In the genomic region with DNA sequence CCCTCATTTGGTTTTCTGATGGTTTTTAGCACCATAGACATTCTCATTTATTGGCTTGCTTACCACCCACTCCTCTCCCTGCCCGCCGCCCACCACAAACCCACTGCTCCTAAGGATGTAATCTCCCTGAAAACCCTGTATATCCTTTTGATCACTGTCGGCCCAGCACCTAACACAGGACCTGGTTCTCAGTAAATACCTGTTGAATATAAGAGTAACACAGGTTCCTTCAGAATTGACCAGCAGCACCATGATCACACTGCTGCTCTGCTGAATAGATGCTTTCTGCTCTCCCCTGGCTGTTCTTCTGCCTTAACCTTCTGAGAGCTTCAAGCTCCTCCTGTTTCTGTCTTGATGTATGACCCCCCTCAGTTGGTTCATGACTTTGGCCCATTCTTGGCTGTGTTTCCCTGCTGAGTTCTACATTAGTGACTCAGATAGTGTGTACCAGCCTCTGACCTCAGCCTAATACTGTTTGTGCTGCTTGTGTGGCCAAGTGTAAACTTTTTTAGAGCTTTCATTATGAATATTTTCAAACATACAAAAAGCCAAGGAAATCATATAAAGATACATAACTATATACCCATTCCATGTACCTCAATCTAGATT, we compare ENCODE assay signal across 19 cellular contexts.
A peak's percentile ranks its signal among the peaks of the same experiment; 100 is the strongest.
DNase-seq lines count a peak whose midpoint lies in the region; ATAC-seq, FAIRE-seq and TF ChIP-seq lines count a peak whose summit lies in the region.
"Had no signal": no experiment of that assay in that cellular context is flagged by ENCODE, and none has a peak within 500 bp of the region (broad histone marks: within the 10 kb centered on the region; RNA-seq: fewer than 3 reads in every experiment).

No MANE protein-coding gene starts in this region.

- no peak overlapping the region for H3K4me2 ChIP-seq in astrocyte (ENCODE audit: low read length)
- H3K4me2 ChIP-seq: KMS-11 had no signal

- no peak overlapping the region for H2AFZ ChIP-seq in astrocyte (ENCODE audit: low read depth, low read length)

- H3K4me3 ChIP-seq in astrocyte (ENCODE audit: insufficient read depth, low read depth, low read length), result no peak overlapping the region
- H3K4me3 ChIP-seq: SJCRH30 had no signal

- no peak overlapping the region for H3K9ac ChIP-seq in astrocyte (ENCODE audit: low read length)
- H3K9ac ChIP-seq: KMS-11 had no signal

- CTCF ChIA-PET in HEK293T (lab: Yijun Ruan, JAX), result no interaction called here

- FAIRE-seq in astrocyte (lab: Jason Lieb, UNC), result peak; percentile 13
- FAIRE-seq: G401.6, HepG2 had no signal

- POLR2A ChIA-PET in HEK293T (lab: Yijun Ruan, JAX), result no interaction called here

- H3K27me3 ChIP-seq in astrocyte (ENCODE audit: insufficient read depth, low read length) (no peaks in the 10 kb centered on the region), foreskin keratinocyte (no peaks in the 10 kb centered on the region)
- H3K27me3 ChIP-seq: BE2C, SJCRH30 had no signal

- H3K4me1 Mint-ChIP-seq in astrocyte (ENCODE audit: low read depth, unreplicated experiment), result no peaks in the 10 kb centered on the region

- ATAC-seq in foreskin keratinocyte, result no peak
- ATAC-seq: HCT116, HepG2 had no signal

- DNase-seq in AG20443 (ENCODE audit: low spot score), result peak; percentile 7
- peak; percentile 23 for DNase-seq in HS-27A (ENCODE audit: low read depth)
- no peak for DNase-seq in astrocyte (ENCODE audit: low read depth)
- peak; percentile 21 for DNase-seq in kidney tubule cell (ENCODE audit: low spot score)
- no peak for DNase-seq in HEK293T (ENCODE audit: extremely low spot score)
- DNase-seq in NCI-H2171 (lab: John Stamatoyannopoulos, UW), result no peak
- DNase-seq in T1000 (lab: John Stamatoyannopoulos, UW), result no peak
- DNase-seq in foreskin keratinocyte, result no peak
- DNase-seq: BE2C; CD4-positive, alpha-beta T cell; DMS53; NCI-H1105 treated with DMSO at 0.1 percent for 48 hours; NCI-H1694 treated with DMSO at 0.1 percent for 48 hours; SJCRH30 had no signal

- no peaks in the 10 kb centered on the region for H3K36me3 Mint-ChIP-seq in astrocyte (ENCODE audit: low read depth, unreplicated experiment)

- H3K79me2 ChIP-seq in astrocyte (ENCODE audit: insufficient read depth, low read length), result no peaks in the 10 kb centered on the region

- H4K20me1 ChIP-seq in astrocyte (ENCODE audit: insufficient read depth, low read length), result no peaks in the 10 kb centered on the region

- no peak overlapping the region for H3K27ac Mint-ChIP-seq in astrocyte (ENCODE audit: unreplicated experiment)
- H3K27ac Mint-ChIP-seq: CD4-positive, alpha-beta T cell had no signal

- no peaks in the 10 kb centered on the region for H3K9me3 ChIP-seq in astrocyte (ENCODE audit: insufficient read depth, low read depth, low read length)
- H3K9me3 ChIP-seq: BE2C, SJCRH30 had no signal

- no peak overlapping the region for H3K27ac ChIP-seq in astrocyte (ENCODE audit: low read depth, low read length)
- H3K27ac ChIP-seq in foreskin keratinocyte, result no peak overlapping the region
- H3K27ac ChIP-seq: KMS-11, RWPE1, SJCRH30 had no signal

- H3K9me3 Mint-ChIP-seq in astrocyte (ENCODE audit: unreplicated experiment), result no peaks in the 10 kb centered on the region
- H3K9me3 Mint-ChIP-seq: CD4-positive, alpha-beta T cell had no signal

- H3K27me3 Mint-ChIP-seq in astrocyte (ENCODE audit: low read depth, unreplicated experiment), result no peaks in the 10 kb centered on the region
- H3K27me3 Mint-ChIP-seq: CD4-positive, alpha-beta T cell had no signal

- H3K4me1 ChIP-seq in astrocyte (ENCODE audit: insufficient read depth, low read length), result no peaks in the 10 kb centered on the region
- H3K4me1 ChIP-seq in foreskin keratinocyte, result no peaks in the 10 kb centered on the region
- H3K4me1 ChIP-seq: BE2C, SJCRH30 had no signal

- no peak for TF ChIP-seq CTCF in astrocyte (IDR thresholded peaks at IDR 0.05; ENCODE audit: insufficient read depth, low read depth, low read length)
- TF ChIP-seq CTCF in foreskin keratinocyte (conservative IDR thresholded peaks at IDR 0.05), result no peak

- H3K36me3 ChIP-seq in astrocyte (ENCODE audit: insufficient read depth, low read length), result no peaks in the 10 kb centered on the region
- H3K36me3 ChIP-seq: BE2C, SJCRH30 had no signal

- H3K4me3 Mint-ChIP-seq in astrocyte (ENCODE audit: unreplicated experiment), result no peak overlapping the region
- H3K4me3 Mint-ChIP-seq: CD4-positive, alpha-beta T cell had no signal

TF ChIP-seq in HEK293T, 16 proteins besides CTCF, POLR2A, EP300 and RAD21:
- TF ChIP-seq LEF1 (IDR thresholded peaks at IDR 0.05; ENCODE audit: borderline replicate concordance), result no peak
- TF ChIP-seq L3MBTL2 (conservative IDR thresholded peaks at IDR 0.05), result no peak
- no peak for TF ChIP-seq FOXA1 (IDR thresholded peaks at IDR 0.05)
- TF ChIP-seq ELF4 (IDR thresholded peaks at IDR 0.05), result no peak
- TF ChIP-seq TARDBP (IDR thresholded peaks at IDR 0.05), result no peak
- TF ChIP-seq BHLHE40 (IDR thresholded peaks at IDR 0.05; ENCODE audit: borderline replicate concordance), result no peak
- no peak for TF ChIP-seq ZNF384 (IDR thresholded peaks at IDR 0.05)
- TF ChIP-seq NFRKB (IDR thresholded peaks at IDR 0.05), result no peak
- TF ChIP-seq HDGF (IDR thresholded peaks at IDR 0.05; ENCODE audit: borderline replicate concordance), result no peak
- TF ChIP-seq SP1 (IDR thresholded peaks at IDR 0.05), result no peak
- TF ChIP-seq SUZ12 (IDR thresholded peaks at IDR 0.05), result no peak
- TF ChIP-seq, protein P1, sequence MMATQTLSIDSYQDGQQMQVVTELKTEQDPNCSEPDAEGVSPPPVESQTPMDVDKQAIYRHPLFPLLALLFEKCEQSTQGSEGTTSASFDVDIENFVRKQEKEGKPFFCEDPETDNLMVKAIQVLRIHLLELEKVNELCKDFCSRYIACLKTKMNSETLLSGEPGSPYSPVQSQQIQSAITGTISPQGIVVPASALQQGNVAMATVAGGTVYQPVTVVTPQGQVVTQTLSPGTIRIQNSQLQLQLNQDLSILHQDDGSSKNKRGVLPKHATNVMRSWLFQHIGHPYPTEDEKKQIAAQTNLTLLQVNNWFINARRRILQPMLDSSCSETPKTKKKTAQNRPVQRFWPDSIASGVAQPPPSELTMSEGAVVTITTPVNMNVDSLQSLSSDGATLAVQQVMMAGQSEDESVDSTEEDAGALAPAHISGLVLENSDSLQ (IDR thresholded peaks at IDR 0.05), result no peak
- TF ChIP-seq FOXK2 (IDR thresholded peaks at IDR 0.05), result no peak

Comparison
In these comparisons a context has a peak if more than half of its experiments do, and no peak if none do; other contexts are left out.
1. DNase-seq: peak in AG20443 (single experiment), HS-27A (single experiment) and kidney tubule cell (single experiment); none in astrocyte (single experiment), HEK293T (single experiment), NCI-H2171 (single experiment), T1000 (single experiment) and foreskin keratinocyte (0 of 2).